ENCODE assay signal across 8 cellular contexts in genomic region chr16:3123986-3124886, GRCh38. TPM values are rescaled to one million over a fixed set of nuclear protein-coding genes. Genes with fewer than 3 reads are reported as not detected.
DNase-seq lines count a peak whose midpoint lies in the region; ATAC-seq, FAIRE-seq and TF ChIP-seq lines count a peak whose summit lies in the region.

No MANE protein-coding gene starts in this region.

- CTCF ChIA-PET in A673 (lab: Charles Lee) = interaction anchor here (0.5 kb wide), 1 partner anchor 61 kb away, joined by 5 read pairs; no protein-coding TSS in a partner anchor

- H3K27ac ChIP-seq in A673 (ENCODE audit: low read depth, low read length, poor library complexity, severe bottlenecking) (peak overlapping the region; percentile 52), body of pancreas (peak overlapping the region; percentile 37 to 89 (median 82)), iPS-18a (ENCODE audit: low read length) (no peak overlapping the region)

- FAIRE-seq in TTC549 (lab: Jason Lieb, UNC) = peak; percentile 96

- H3K4me3 ChIP-seq in A673 (ENCODE audit: low read depth, low read length, poor library complexity, severe bottlenecking) (peak overlapping the region; percentile 67), body of pancreas (peak overlapping the region; percentile 4 to 40), iPS-18a (ENCODE audit: low read length) (peak overlapping the region; percentile 64), skeletal muscle satellite cell (ENCODE audit: low read length) (peak overlapping the region; percentile 92)

- intact Hi-C loops in A673 (cut with micrococcal nuclease; ENCODE audit: unreplicated experiment) = no loop called here
- intact Hi-C loops in body of pancreas (cut with DNase I) = no loop called here

- 0 to 1% methylated on average over 16 to 68 of the region's 72 CpGs for WGBS in body of pancreas, 2 donors

- H3K27me3 ChIP-seq in A673 (replicated peaks; ENCODE audit: insufficient read depth, low read depth, low read length, poor library complexity) (no peaks in the 10 kb centered on the region), body of pancreas (no peaks in the 10 kb centered on the region), iPS-18a (ENCODE audit: control insufficient read depth, insufficient read depth, low read length) (no peaks in the 10 kb centered on the region), skeletal muscle satellite cell (ENCODE audit: control insufficient read depth, insufficient read depth, low read length) (no peaks in the 10 kb centered on the region)

- DNase-seq in A673 (ENCODE audit: low spot score) (peak; percentile 97), NCI-H2107 (lab: John Stamatoyannopoulos, UW) (peak; percentile 93), body of pancreas (peak; percentile 96 to 98 (median 97))

- H3K36me3 ChIP-seq in A673 (ENCODE audit: insufficient read depth, low read length, poor library complexity, severe bottlenecking) = peaks cover 2% of the 10 kb centered on the region
- peaks cover 0 to 3% of the 10 kb centered on the region in 2 donors for H3K36me3 ChIP-seq in body of pancreas (replicated peaks in 1 of 2; ENCODE audit: insufficient read depth in 1 of 2, low read depth in 2 of 2)
- H3K36me3 ChIP-seq in iPS-18a (ENCODE audit: control insufficient read depth, low read depth, low read length) = peaks cover 16% of the 10 kb centered on the region
- H3K36me3 ChIP-seq in skeletal muscle satellite cell (ENCODE audit: insufficient read depth, low read length) = peaks cover 37% of the 10 kb centered on the region

- TF ChIP-seq POLR2A in GM18526 (IDR thresholded peaks at IDR 0.05; ENCODE audit: extremely low read depth, insufficient read length) (peak; percentile 55), body of pancreas (IDR thresholded peaks at IDR 0.05) (peak; percentile 45 to 72 (median 70))

- 0 out of 2 replicates have a peak, but pooled peaks have one; percentile 37 for TF ChIP-seq CTCF in A673 (conservative IDR thresholded peaks at IDR 0.05; ENCODE audit: low read depth, low read length)
- peak in 4 of 7 experiments; percentile 10 to 34 (median 28) for TF ChIP-seq CTCF in body of pancreas (IDR thresholded peaks at IDR 0.05)

- H3K9ac ChIP-seq in iPS-18a (ENCODE audit: low read length) (peak overlapping the region; percentile 36), skeletal muscle satellite cell (ENCODE audit: low read depth, low read length) (peak overlapping the region; percentile 79)

- ATAC-seq in HG03064 (IDR thresholded peaks at IDR 0.05; ENCODE audit: low read depth, unreplicated experiment) (peak; percentile 70), body of pancreas (peak; percentile 97)

- H3K4me1 ChIP-seq in A673 (ENCODE audit: insufficient read depth, low read length, poor library complexity, severe bottlenecking) (peaks cover 2% of the 10 kb centered on the region), body of pancreas (peaks cover 28% of the 10 kb centered on the region), iPS-18a (ENCODE audit: control insufficient read depth, low read depth, low read length) (peaks cover 10% of the 10 kb centered on the region), skeletal muscle satellite cell (ENCODE audit: control insufficient read depth, insufficient read depth, low read length) (peaks cover 7% of the 10 kb centered on the region)

- BruUV-seq in A673 (replicated peaks; lab: Mats Ljungman, UMichigan) = no TSS peak

- H3K9me3 ChIP-seq in A673 (ENCODE audit: low read depth, low read length, poor library complexity, severe bottlenecking) (no peaks in the 10 kb centered on the region), body of pancreas (no peaks in the 10 kb centered on the region), iPS-18a (ENCODE audit: control insufficient read depth, low read depth, low read length) (no peaks in the 10 kb centered on the region), skeletal muscle satellite cell (replicated peaks; ENCODE audit: low read length) (no peaks in the 10 kb centered on the region)

- H3K4me2 ChIP-seq in skeletal muscle satellite cell (ENCODE audit: low read length) = peak overlapping the region; percentile 97

- POLR2A ChIA-PET in A673 (lab: Charles Lee; ENCODE audit: low non-redundant PET) = no interaction called here

RNA-seq across cellular contexts. Expression of gene ZNF213, which starts 10.6 kb away (rescaled TPM):
- total RNA-seq in A673 (2021) (16.0 and 16.1 TPM in 2 replicates), body of pancreas (10 to 100 TPM; 12.5 to 21.4 TPM)
- 6.6 and 7.0 TPM in 2 replicates for total RNA-seq in skeletal muscle satellite cell (2012; rRNA removed)

RNA-seq across cellular contexts. Expression of gene ZNF205, which starts 11.8 kb away (rescaled TPM):
- 16.8 and 19.0 TPM in 2 replicates for total RNA-seq in A673 (2021)
- 10 to 100 TPM; 14.2 to 20.0 TPM for total RNA-seq in body of pancreas
- 13.9 and 16.4 TPM in 2 replicates for total RNA-seq in skeletal muscle satellite cell (2012; rRNA removed)

RNA-seq across cellular contexts. Expression of gene ZSCAN10, which starts 25.1 kb away (rescaled TPM):
- not detected in 2 replicates for total RNA-seq in A673 (2021)
- not detected for total RNA-seq in body of pancreas
- total RNA-seq in skeletal muscle satellite cell (2012; rRNA removed) = not detected in 2 replicates

RNA-seq across cellular contexts. Expression of gene IL32, which starts 58.8 kb away (rescaled TPM):
- total RNA-seq in A673 (2021) (4.5 and 7.7 TPM in 2 replicates), body of pancreas (100 to 1,000 TPM; 184 to 238 TPM)
- 28.4 and 50.2 TPM in 2 replicates for total RNA-seq in skeletal muscle satellite cell (2012; rRNA removed)

Comparison
In these comparisons a context has a peak if more than half of its experiments do, and no peak if none do; other contexts are left out.
1. H3K4me3 ChIP-seq: peak in every context shown above with its lines; median percentile 92 in skeletal muscle satellite cell; 67 in A673; 64 in iPS-18a; 22 in body of pancreas.